ENCODE assay signal across 33 cellular contexts in genomic region chr1:167325151-167325550, GRCh38.
DNase-seq lines count a peak whose midpoint lies in the region; ATAC-seq, FAIRE-seq and TF ChIP-seq lines count a peak whose summit lies in the region.
"Had no signal": no experiment of that assay in that cellular context is flagged by ENCODE, and none has a peak within 500 bp of the region (broad histone marks: within the 10 kb centered on the region; RNA-seq: fewer than 3 reads in every experiment).

No MANE protein-coding gene starts in this region.

- TF ChIP-seq RAD21 in HepG2 (CRISPR knock-in tag; IDR thresholded peaks at IDR 0.05) (no peak), A549 (conservative IDR thresholded peaks at IDR 0.05 in 1 of 2, IDR thresholded peaks at IDR 0.05 in 1 of 2) (no peak), K562 (CRISPR knock-in tag; conservative IDR thresholded peaks at IDR 0.05 in 1 of 2, IDR thresholded peaks at IDR 0.05 in 1 of 2) (no peak)

- intact Hi-C loops in HepG2 (cut with micrococcal nuclease; ENCODE audit: unreplicated experiment) (no loop called here), right lobe of liver (cut with DNase I) (no loop called here), K562 (cut with micrococcal nuclease) (no loop called here), lower lobe of right lung (cut with DNase I) (no loop called here)

- WGBS in HepG2 (ENCODE audit: low lambda C conversion rate) = 100% methylated on average over 1 of the region's 1 CpG
- WGBS in right lobe of liver (ENCODE audit: insufficient coverage, low coverage, low lambda C conversion rate, missing lambda C conversion rate) = 100% methylated on average over 1 of the region's 1 CpG
- WGBS in A549 (ENCODE audit: missing lambda C conversion rate) = 100% methylated on average over 1 of the region's 1 CpG
- WGBS in K562 (ENCODE audit: insufficient coverage, low coverage, missing lambda C conversion rate) = 89% methylated on average over 1 of the region's 1 CpG

- no peak for TF ChIP-seq EP300 in HepG2 (IDR thresholded peaks at IDR 0.05; ENCODE audit: low read depth in 2 of 2, low read length in 2 of 2)
- no peak for TF ChIP-seq EP300 in HepG2 (CRISPR knock-in tag; IDR thresholded peaks at IDR 0.05; ENCODE audit: borderline replicate concordance)
- TF ChIP-seq EP300 in A549 (IDR thresholded peaks at IDR 0.05) = no peak
- TF ChIP-seq EP300 in K562 (IDR thresholded peaks at IDR 0.05; ENCODE audit: low read length) = no peak

- CTCF ChIA-PET in HepG2 (lab: Yijun Ruan, JAX; ENCODE audit: low intra/inter-chr PET ratio, low total read pairs) = no interaction called here
- CTCF ChIA-PET in A549 (lab: Yijun Ruan, JAX) = no interaction called here
- CTCF ChIA-PET in K562 (lab: Yijun Ruan, JAX; ENCODE audit: low intra/inter-chr PET ratio) = no interaction called here

- H3K4me2 ChIP-seq in HepG2 (ENCODE audit: low read depth, low read length) = no peak overlapping the region
- H3K4me2 ChIP-seq in A549 = no peak overlapping the region
- H3K4me2 ChIP-seq in K562 (ENCODE audit: insufficient read depth, low read length) = no peak overlapping the region
- H3K4me2 ChIP-seq: BLaER1; BLaER1 treated with 17β-estradiol and CSF1 and Interleukin-3, amounts not matched to agents 10 nM and 100 nM had no signal

- H3K9me3 ChIP-seq in HepG2 (ENCODE audit: low read length) = peaks cover 40% of the 10 kb centered on the region
- H3K9me3 ChIP-seq in right lobe of liver = peaks cover 0 to 23% (median 7%) of the 10 kb centered on the region in 4 donors
- peaks cover 35% of the 10 kb centered on the region for H3K9me3 ChIP-seq in A549
- H3K9me3 ChIP-seq in K562 (replicated peaks; ENCODE audit: control insufficient read depth, insufficient read depth, low read depth, low read length) = peaks cover 13% of the 10 kb centered on the region
- peaks cover 43% of the 10 kb centered on the region for H3K9me3 ChIP-seq in lower lobe of right lung
- H3K9me3 ChIP-seq: BE2C had no signal

- TF ChIP-seq POLR2A in HepG2 (IDR thresholded peaks at IDR 0.05; ENCODE audit: insufficient read depth in 1 of 2, low read depth in 2 of 2, low read length in 2 of 2) = no peak
- TF ChIP-seq POLR2A in right lobe of liver (IDR thresholded peaks at IDR 0.05) = no peak
- no peak for TF ChIP-seq POLR2A in A549 (IDR thresholded peaks at IDR 0.05; ENCODE audit: low read length)
- no peak for TF ChIP-seq POLR2A in K562 (conservative IDR thresholded peaks at IDR 0.05)

- no peak overlapping the region for H3K9ac ChIP-seq in HepG2 (ENCODE audit: insufficient read depth, low read depth, low read length)
- no peak overlapping the region for H3K9ac ChIP-seq in K562 (ENCODE audit: insufficient read depth in 1 of 2, low read depth in 2 of 2, low read length in 2 of 2)
- H3K9ac ChIP-seq: BLaER1; BLaER1 treated with 17β-estradiol and CSF1 and Interleukin-3, amounts not matched to agents 10 nM and 100 nM had no signal

- H3K79me2 ChIP-seq in HepG2 (ENCODE audit: insufficient read depth, low read length) (peaks cover 2% of the 10 kb centered on the region), K562 (ENCODE audit: control insufficient read depth, insufficient read depth, low read length) (0 out of 3 replicates have a peak, but pooled peaks cover 2% of the 10 kb centered on the region)

- BruUV-seq in HepG2 (replicated peaks; lab: Mats Ljungman, UMichigan) (no TSS peak), K562 (replicated peaks; lab: Mats Ljungman, UMichigan) (no TSS peak)

- FAIRE-seq in HepG2 (lab: Jason Lieb, UNC) = no peak
- FAIRE-seq in A549 (lab: Jason Lieb, UNC) = no peak
- peak; percentile 66 for FAIRE-seq in D721Med (lab: Jason Lieb, UNC)
- no peak for FAIRE-seq in K562 (lab: Jason Lieb, UNC)
- FAIRE-seq: A204.1 had no signal

- H3K27ac ChIP-seq in HepG2 (ENCODE audit: extremely low read length, insufficient read depth, low read length) = no peak overlapping the region
- H3K27ac ChIP-seq in right lobe of liver = no peak overlapping the region
- no peak overlapping the region for H3K27ac ChIP-seq in A549
- no peak overlapping the region for H3K27ac ChIP-seq in K562 (ENCODE audit: extremely low read depth, low read depth, low read length)
- no peak overlapping the region for H3K27ac ChIP-seq in lower lobe of right lung
- H3K27ac ChIP-seq: 22Rv1; BLaER1; BLaER1 treated with 17β-estradiol and CSF1 and Interleukin-3, amounts not matched to agents 10 nM and 100 nM; C4-2B had no signal

- H2AFZ ChIP-seq in HepG2 (ENCODE audit: low read length) (no peak overlapping the region), K562 (ENCODE audit: low read depth, low read length) (no peak overlapping the region)

- H3K4me1 ChIP-seq in HepG2 (ENCODE audit: insufficient read depth, low read length) (peaks cover 13% of the 10 kb centered on the region), right lobe of liver (no peaks in the 10 kb centered on the region), A549 (peaks cover 4% of the 10 kb centered on the region; the same call in 2 of the 3 replicates), K562 (replicated peaks in 1 of 2; ENCODE audit: control insufficient read depth in 2 of 2, insufficient read depth in 2 of 2, low read length in 2 of 2) (peaks cover 0 to 9% of the 10 kb centered on the region in 2 experiments; a peak in 1 of 5 replicates), lower lobe of right lung (peaks cover 3% of the 10 kb centered on the region)
- H3K4me1 ChIP-seq: BE2C, Caco-2 had no signal

- H3K9me1 ChIP-seq in K562 (ENCODE audit: control insufficient read depth, insufficient read depth, low read length) = no peaks in the 10 kb centered on the region

- no peak overlapping the region for H3K4me3 ChIP-seq in HepG2 (replicated peaks in 1 of 3; ENCODE audit: insufficient read depth in 1 of 3, low read depth in 2 of 3, low read length in 3 of 3)
- no peak overlapping the region for H3K4me3 ChIP-seq in right lobe of liver
- H3K4me3 ChIP-seq in A549 = no peak overlapping the region
- H3K4me3 ChIP-seq in K562 = no peak overlapping the region
- H3K4me3 ChIP-seq in lower lobe of right lung = no peak overlapping the region
- H3K4me3 ChIP-seq: BLaER1 had no signal

- ATAC-seq in HepG2 (no peak), right lobe of liver (no peak), A549 (no peak), K562 (no peak), lower lobe of right lung (no peak), GM21528 (IDR thresholded peaks at IDR 0.05; ENCODE audit: low FRiP score, unreplicated experiment) (no peak)
- ATAC-seq: CD8-positive, alpha-beta T cell had no signal

- H4K20me1 ChIP-seq in HepG2 (ENCODE audit: insufficient read depth, low read length) = no peaks in the 10 kb centered on the region
- no peaks in the 10 kb centered on the region for H4K20me1 ChIP-seq in K562 (replicated peaks; ENCODE audit: control insufficient read depth, insufficient read depth, low read length)
- H4K20me1 ChIP-seq: BLaER1 had no signal

- TF ChIP-seq CTCF in HepG2 (CRISPR knock-in tag; IDR thresholded peaks at IDR 0.05) (no peak), right lobe of liver (IDR thresholded peaks at IDR 0.05) (no peak), A549 (IDR thresholded peaks at IDR 0.05) (no peak), D721Med (IDR thresholded peaks at IDR 0.05; ENCODE audit: insufficient read depth, missing control alignments) (no peak), K562 (IDR thresholded peaks at IDR 0.05 in 2 of 3, conservative IDR thresholded peaks at IDR 0.05 in 1 of 3; ENCODE audit: insufficient read depth in 2 of 3, low read depth in 1 of 3, low read length in 3 of 3) (no peak), lower lobe of right lung (IDR thresholded peaks at IDR 0.05) (no peak)

- no peak for DNase-seq in HepG2 (ENCODE audit: low spot score)
- DNase-seq in right lobe of liver = no peak
- DNase-seq in A549 (ENCODE audit: low read depth in 1 of 2, low spot score in 1 of 2) = no peak
- no peak for DNase-seq in D721Med (ENCODE audit: insufficient read length, low spot score)
- DNase-seq in K562 (ENCODE audit: extremely low read depth in 1 of 4, low spot score in 3 of 4) = no peak
- DNase-seq in lower lobe of right lung = no peak
- DNase-seq in activated effector memory CD4-positive, alpha-beta T cell treated with anti-CD3 and anti-CD28 coated beads, Interleukin-2, amount 50 U/mL, for 16 hours = no peak
- DNase-seq: 8988T; ACHN; AML-193; BE2C; C1 segment of cervical spinal cord; Caco-2; Calu3; CD4-positive, alpha-beta memory T cell; CD4-positive, alpha-beta T cell; CD4-positive, CD25-positive, alpha-beta regulatory T cell; CD8-positive, alpha-beta memory T cell; CD8-positive, alpha-beta T cell; COR-L47; DMS 273 treated with DMSO at 0.1 percent for 48 hours; DMS153; DMS53; DMS79; DMS79 treated with DMSO at 0.1 percent for 48 hours; DND-41; EL had no signal

- H3K27me3 ChIP-seq in HepG2 (ENCODE audit: control insufficient read depth in 1 of 2, insufficient read depth in 2 of 2, low read length in 2 of 2) = no peaks in the 10 kb centered on the region
- H3K27me3 ChIP-seq in right lobe of liver = no peaks in the 10 kb centered on the region
- no peaks in the 10 kb centered on the region for H3K27me3 ChIP-seq in K562 (ENCODE audit: control insufficient read depth in 2 of 2, insufficient read depth in 2 of 2, low read length in 2 of 2)
- no peaks in the 10 kb centered on the region for H3K27me3 ChIP-seq in lower lobe of right lung (ENCODE audit: low read depth)
- H3K27me3 ChIP-seq: BE2C; BLaER1; BLaER1 treated with 17β-estradiol and CSF1 and Interleukin-3, amounts not matched to agents 10 nM and 100 nM had no signal

- H3K36me3 ChIP-seq in HepG2 (replicated peaks in 1 of 2; ENCODE audit: control insufficient read depth in 1 of 2, insufficient read depth in 2 of 2, low read length in 2 of 2) (peaks cover 1 to 5% of the 10 kb centered on the region in 2 experiments; a peak in 1 of 5 replicates), right lobe of liver (no peaks in the 10 kb centered on the region), K562 (ENCODE audit: control insufficient read depth, insufficient read depth, low read length) (no peaks in the 10 kb centered on the region), lower lobe of right lung (no peaks in the 10 kb centered on the region)
- H3K36me3 ChIP-seq: BE2C had no signal

- in situ Hi-C loops in HepG2 (cut with HindIII; ENCODE audit: extremely low pct_ligation_motif_present, low pct_unique_long_range_greater_than_20kb) (no loop called here), K562 (cut with MboI) (no loop called here)

- POLR2A ChIA-PET in HepG2 (lab: Yijun Ruan, JAX) = no interaction called here
- POLR2A ChIA-PET in A549 (lab: Yijun Ruan, JAX) = no interaction called here
- POLR2A ChIA-PET in K562 (lab: Yijun Ruan, JAX) = no interaction called here

TF ChIP-seq in HepG2, 621 proteins besides CTCF, POLR2A, EP300 and RAD21 (continues in another document):
- TF ChIP-seq MAFF (IDR thresholded peaks at IDR 0.05; ENCODE audit: low read depth, low read length) (peak; percentile 9; the same call in 1 of the 2 replicates), KAT8 (CRISPR knock-in tag; IDR thresholded peaks at IDR 0.05) (no peak)

TF ChIP-seq in A549, 52 proteins besides CTCF, POLR2A, EP300 and RAD21:
- peak; percentile 21 for TF ChIP-seq MAFK (IDR thresholded peaks at IDR 0.05; ENCODE audit: partially characterized antibody)
- no peak for TF ChIP-seq ZC3H11A (IDR thresholded peaks at IDR 0.05)

TF ChIP-seq in K562, 482 proteins besides CTCF, POLR2A, EP300 and RAD21 (continues in another document):
- peak; percentile 65 for TF ChIP-seq ZNF316 (IDR thresholded peaks at IDR 0.05)
- TF ChIP-seq HDAC2 (IDR thresholded peaks at IDR 0.05) = no peak
- TF ChIP-seq C11orf30 (IDR thresholded peaks at IDR 0.05; ENCODE audit: low read depth) = peak; percentile 51; the same call in 1 of the 2 replicates

Comparison
In these comparisons a context has a peak if more than half of its experiments do, and no peak if none do; other contexts are left out.
1. Of the 241 proteins assayed by ChIP-seq in both HepG2 and K562: peak only in HepG2: MAFF; only in K562: none; in both: none; in neither: 239; mixed calls (peak in some experiments, not most) for 1.